Comparison of ENCODE assay signal across 18 cellular contexts in the genomic region with DNA sequence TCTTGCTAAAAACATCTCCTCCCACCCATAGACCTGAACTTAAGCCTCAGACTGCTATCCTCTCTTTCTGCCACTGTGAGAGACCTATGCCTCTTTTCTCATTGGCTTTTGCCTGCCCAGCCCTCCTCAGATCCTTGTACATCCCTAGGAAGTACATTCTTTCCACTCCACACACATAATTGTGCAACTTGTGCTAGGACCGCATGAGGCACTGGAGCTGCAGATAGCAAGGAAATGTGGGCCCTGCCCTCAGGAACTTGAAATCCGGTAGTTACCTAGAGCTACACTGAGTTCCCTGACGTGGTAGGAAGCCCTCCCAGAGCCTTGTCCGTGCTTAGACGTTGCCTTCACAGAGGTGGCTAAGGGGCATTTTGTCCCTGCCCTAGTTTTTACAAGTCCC. TPM values are rescaled to one million over a fixed set of nuclear protein-coding genes. Genes with fewer than 3 reads are reported as not detected.
DNase-seq lines count a peak whose midpoint lies in the region; ATAC-seq and TF ChIP-seq lines count a peak whose summit lies in the region.
"Had no signal": no experiment of that assay in that cellular context is flagged by ENCODE, and none has a peak within 500 bp of the region (broad histone marks: within the 10 kb centered on the region; RNA-seq: fewer than 3 reads in every experiment).

No MANE protein-coding gene starts in this region.

- H3K4me1 Mint-ChIP-seq in T-helper 2 cell treated with Interferon-gamma antibody and Interleukin-4, amounts not matched to agents 5 μg/mL and 100 μg/mL, for 36 hours (ENCODE audit: low read depth), result no peaks in the 10 kb centered on the region
- H3K4me1 Mint-ChIP-seq: CD14-positive monocyte had no signal

- no peaks in the 10 kb centered on the region for H3K79me2 ChIP-seq in trophoblast cell (ENCODE audit: control insufficient read depth, insufficient read depth, low read length, poor library complexity)

- WGBS in trophoblast cell (ENCODE audit: extremely low coverage, insufficient coverage, insufficient read length), result no CpG with 5 or more reads among the region's 5 CpGs

- H2BK12ac ChIP-seq in trophoblast cell (ENCODE audit: low read length), result no peak overlapping the region

- no peak overlapping the region for H3K9ac ChIP-seq in trophoblast cell (ENCODE audit: low read length)

- no peak overlapping the region for H3K4me3 ChIP-seq in right atrium auricular region
- no peak overlapping the region for H3K4me3 ChIP-seq in trophoblast cell (ENCODE audit: low read depth, low read length)
- H3K4me3 ChIP-seq: K562, MG63, Peyer's patch had no signal

- no peak overlapping the region for H3K18ac ChIP-seq in trophoblast cell (ENCODE audit: low read length)

- no peak overlapping the region for H3K23ac ChIP-seq in trophoblast cell (ENCODE audit: low read length)

- H4K12ac ChIP-seq in trophoblast cell (ENCODE audit: low read depth, low read length), result no peak overlapping the region

- no peak overlapping the region for H4K8ac ChIP-seq in trophoblast cell (ENCODE audit: low read depth, low read length)

- DNase-seq in Right ventricle myocardium superior (no peak), right atrium auricular region (ENCODE audit: low spot score) (no peak), amniotic epithelial cell (ENCODE audit: low read depth) (peak; percentile 49), left ventricle myocardium superior (no peak), trophoblast cell (peak; percentile 21 to 57), SHP77 treated with DMSO at 0.1 percent for 48 hours (lab: John Stamatoyannopoulos, UW) (no peak)
- no peak for DNase-seq in T-helper 2 cell treated with Interferon-gamma antibody and Interleukin-4, amounts not matched to agents 5 μg/mL and 100 μg/mL, for 36 hours (ENCODE audit: low spot score)
- DNase-seq: H7, MG63, NCI-H1417, NCI-H1694 treated with DMSO at 0.1 percent for 48 hours, NCI-H446, NCI-H526, Peyer's patch had no signal

- H3K4me2 ChIP-seq in trophoblast cell (ENCODE audit: low read length), result no peak overlapping the region

- H2BK120ac ChIP-seq in trophoblast cell (ENCODE audit: insufficient read depth, low read length, poor library complexity), result no peak overlapping the region

- H3K36me3 ChIP-seq in right atrium auricular region (no peaks in the 10 kb centered on the region), trophoblast cell (ENCODE audit: control insufficient read depth in 1 of 2, insufficient read depth in 2 of 2, low read length in 2 of 2) (peaks cover 2% of the 10 kb centered on the region in 2 experiments)
- H3K36me3 ChIP-seq: MG63, Peyer's patch had no signal

- no peak for TF ChIP-seq CTCF in right atrium auricular region (IDR thresholded peaks at IDR 0.05)

- no peak overlapping the region for H3K4me3 Mint-ChIP-seq in T-helper 2 cell treated with Interferon-gamma antibody and Interleukin-4, amounts not matched to agents 5 μg/mL and 100 μg/mL, for 36 hours
- H3K4me3 Mint-ChIP-seq: CD14-positive monocyte had no signal

- no peaks in the 10 kb centered on the region for H3K9me3 Mint-ChIP-seq in T-helper 2 cell treated with Interferon-gamma antibody and Interleukin-4, amounts not matched to agents 5 μg/mL and 100 μg/mL, for 36 hours

- H3K27me3 Mint-ChIP-seq in T-helper 2 cell treated with Interferon-gamma antibody and Interleukin-4, amounts not matched to agents 5 μg/mL and 100 μg/mL, for 36 hours (ENCODE audit: low read depth), result no peaks in the 10 kb centered on the region

- intact Hi-C loops in Right ventricle myocardium superior (cut with DNase I) (no loop called here), left ventricle myocardium superior (cut with micrococcal nuclease) (no loop called here)

- ATAC-seq in Right ventricle myocardium superior (ENCODE audit: poor library complexity) (peak; percentile 18), left ventricle myocardium superior (peak; percentile 40), GM18517 (IDR thresholded peaks at IDR 0.05; ENCODE audit: unreplicated experiment) (no peak)
- ATAC-seq: K562 had no signal

- H3K27me3 ChIP-seq in right atrium auricular region, result no peaks in the 10 kb centered on the region
- H3K27me3 ChIP-seq in trophoblast cell (ENCODE audit: insufficient read depth, low read length), result no peaks in the 10 kb centered on the region
- H3K27me3 ChIP-seq: MG63, Peyer's patch had no signal

- H2BK5ac ChIP-seq in trophoblast cell (ENCODE audit: low read depth, low read length, poor library complexity), result no peak overlapping the region

- H3K27ac ChIP-seq in right atrium auricular region, result no peak overlapping the region
- H3K27ac ChIP-seq in trophoblast cell (ENCODE audit: low read depth, low read length), result no peak overlapping the region
- H3K27ac ChIP-seq: 22Rv1, Peyer's patch had no signal

- H3K79me1 ChIP-seq in trophoblast cell (ENCODE audit: low read length), result no peaks in the 10 kb centered on the region

- no peak overlapping the region for H2AFZ ChIP-seq in trophoblast cell (ENCODE audit: insufficient read depth, low read length, poor library complexity)

- no peak overlapping the region for H2AK5ac ChIP-seq in trophoblast cell (ENCODE audit: low read length)

- H4K91ac ChIP-seq in trophoblast cell (ENCODE audit: low read depth, low read length), result no peak overlapping the region

- no peak overlapping the region for H3K4ac ChIP-seq in trophoblast cell (ENCODE audit: low read depth, low read length)

- H3K27ac Mint-ChIP-seq in T-helper 2 cell treated with Interferon-gamma antibody and Interleukin-4, amounts not matched to agents 5 μg/mL and 100 μg/mL, for 36 hours, result no peak overlapping the region

- no peaks in the 10 kb centered on the region for H3K36me3 Mint-ChIP-seq in T-helper 2 cell treated with Interferon-gamma antibody and Interleukin-4, amounts not matched to agents 5 μg/mL and 100 μg/mL, for 36 hours (ENCODE audit: low read depth)
- H3K36me3 Mint-ChIP-seq: CD14-positive monocyte had no signal

- H3K4me1 ChIP-seq in right atrium auricular region, result no peaks in the 10 kb centered on the region
- no peaks in the 10 kb centered on the region for H3K4me1 ChIP-seq in trophoblast cell (ENCODE audit: control insufficient read depth in 1 of 2, insufficient read depth in 2 of 2, low read length in 2 of 2)
- H3K4me1 ChIP-seq: Peyer's patch had no signal

- no peak overlapping the region for H3K14ac ChIP-seq in trophoblast cell (ENCODE audit: low read length)

- H3K9me3 ChIP-seq in right atrium auricular region (no peaks in the 10 kb centered on the region), trophoblast cell (ENCODE audit: insufficient read depth, low read depth, low read length) (peaks cover 2% of the 10 kb centered on the region)
- H3K9me3 ChIP-seq: MG63, Peyer's patch had no signal

RNA-seq across cellular contexts. Expression of gene NTF3, which starts 41.2 kb away (rescaled TPM):
- 1.1 TPM for total RNA-seq in Right ventricle myocardium superior
- under 1 TPM; 0.63 to 0.67 TPM for total RNA-seq in right atrium auricular region
- 1.1 TPM for total RNA-seq in left ventricle myocardium superior
- 2.5 and 2.9 TPM in 2 replicates for polyA plus RNA-seq in trophoblast cell (2013)
- total RNA-seq: K562 had no signal
- polyA plus RNA-seq: CD14-positive monocyte, K562 had no signal

Comparison
In these comparisons a context has a peak if more than half of its experiments do, and no peak if none do; other contexts are left out.
1. DNase-seq: peak in amniotic epithelial cell (single experiment) and trophoblast cell (2 of 2); none in Right ventricle myocardium superior (single experiment), right atrium auricular region (single experiment), left ventricle myocardium superior (single experiment), SHP77 treated with DMSO at 0.1 percent for 48 hours (single experiment) and T-helper 2 cell treated with Interferon-gamma antibody and Interleukin-4, amounts not matched to agents 5 μg/mL and 100 μg/mL, for 36 hours (single experiment).